ENCODE assay signal across 15 cellular contexts in genomic region chr6:12339808-12340487, GRCh38. TPM values are rescaled to one million over a fixed set of nuclear protein-coding genes. Genes with fewer than 3 reads are reported as not detected.
DNase-seq lines count a peak whose midpoint lies in the region; ATAC-seq and TF ChIP-seq lines count a peak whose summit lies in the region.
"Had no signal": no experiment of that assay in that cellular context is flagged by ENCODE, and none has a peak within 500 bp of the region (broad histone marks: within the 10 kb centered on the region; RNA-seq: fewer than 3 reads in every experiment).

No MANE protein-coding gene starts in this region.

- H3K36me3 Mint-ChIP-seq in Caco-2 (ENCODE audit: insufficient read depth, unreplicated experiment) = no peaks in the 10 kb centered on the region
- no peaks in the 10 kb centered on the region for H3K36me3 Mint-ChIP-seq in activated CD8-positive, alpha-beta T cell treated with anti-CD3 and anti-CD28 coated beads for 36 hours (ENCODE audit: low read depth)
- H3K36me3 Mint-ChIP-seq: CD4-positive, CD25-positive, alpha-beta regulatory T cell had no signal

- intact Hi-C loops in Caco-2 (cut with micrococcal nuclease; ENCODE audit: unreplicated experiment) (no loop called here), Panc1 (cut with micrococcal nuclease; ENCODE audit: unreplicated experiment) (loop anchor here (5.0 kb wide), 1 partner anchor 48 kb away; the partner anchor contains the start of gene EDN1), left colon (cut with DNase I, micrococcal nuclease) (no loop called here)
- intact Hi-C loops in activated CD8-positive, alpha-beta T cell treated with anti-CD3 and anti-CD28 coated beads for 36 hours (cut with micrococcal nuclease) = no loop called here

- TF ChIP-seq CTCF in 22Rv1 (IDR thresholded peaks at IDR 0.05) (no peak), Caco-2 (IDR thresholded peaks at IDR 0.05; ENCODE audit: insufficient read depth in 1 of 2, low read depth in 1 of 2, low read length in 1 of 2, severe bottlenecking in 1 of 2, unreplicated experiment in 1 of 2) (no peak), Panc1 (IDR thresholded peaks at IDR 0.05) (no peak), liver (IDR thresholded peaks at IDR 0.05; ENCODE audit: low read depth, low read length, missing input control) (no peak)
- TF ChIP-seq CTCF in activated CD8-positive, alpha-beta T cell treated with anti-CD3 and anti-CD28 coated beads for 36 hours (IDR thresholded peaks at IDR 0.05) = no peak

- no peaks in the 10 kb centered on the region for H3K36me3 ChIP-seq in Caco-2 (ENCODE audit: control insufficient read depth, insufficient read depth, low read length)
- H3K36me3 ChIP-seq in Panc1 (ENCODE audit: control insufficient read depth, insufficient read depth, low read length) = no peaks in the 10 kb centered on the region
- H3K36me3 ChIP-seq in liver (ENCODE audit: control insufficient read depth in 4 of 4, insufficient read depth in 3 of 4, low read depth in 1 of 4, low read length in 3 of 4) = no peaks in the 10 kb centered on the region
- H3K36me3 ChIP-seq: SJSA1 had no signal

- ATAC-seq in Panc1 = no peak
- ATAC-seq in left colon = no peak
- ATAC-seq in activated CD8-positive, alpha-beta T cell treated with anti-CD3 and anti-CD28 coated beads for 36 hours = no peak
- ATAC-seq in SK-N-SH treated with all-trans-retinoic acid at 6 μM for 48 hours = no peak

- WGBS in liver = 40% methylated on average over 12 of the region's 12 CpGs

- no peaks in the 10 kb centered on the region for H3K27me3 Mint-ChIP-seq in Caco-2 (ENCODE audit: insufficient read depth, unreplicated experiment)
- H3K27me3 Mint-ChIP-seq in activated CD8-positive, alpha-beta T cell treated with anti-CD3 and anti-CD28 coated beads for 36 hours = peaks cover 4% of the 10 kb centered on the region

- peaks cover 28% of the 10 kb centered on the region for H3K9me3 Mint-ChIP-seq in Caco-2 (ENCODE audit: unreplicated experiment)
- no peaks in the 10 kb centered on the region for H3K9me3 Mint-ChIP-seq in activated CD8-positive, alpha-beta T cell treated with anti-CD3 and anti-CD28 coated beads for 36 hours

- H3K9me3 ChIP-seq in Caco-2 (peaks cover 5% of the 10 kb centered on the region; the same call in 1 of the 2 replicates), Panc1 (ENCODE audit: control insufficient read depth, insufficient read depth, low read depth, low read length) (no peaks in the 10 kb centered on the region), liver (ENCODE audit: control insufficient read depth in 4 of 4, low read length in 3 of 4) (no peaks in the 10 kb centered on the region)
- H3K9me3 ChIP-seq: SJSA1 had no signal

- no peak overlapping the region for H3K4me3 Mint-ChIP-seq in Caco-2 (ENCODE audit: unreplicated experiment)
- no peak overlapping the region for H3K4me3 Mint-ChIP-seq in activated CD8-positive, alpha-beta T cell treated with anti-CD3 and anti-CD28 coated beads for 36 hours
- H3K4me3 Mint-ChIP-seq: CD4-positive, CD25-positive, alpha-beta regulatory T cell had no signal

- peaks cover 31% of the 10 kb centered on the region for H3K4me1 Mint-ChIP-seq in Caco-2 (ENCODE audit: low read depth, unreplicated experiment)
- H3K4me1 Mint-ChIP-seq in activated CD8-positive, alpha-beta T cell treated with anti-CD3 and anti-CD28 coated beads for 36 hours (ENCODE audit: low read depth) = no peaks in the 10 kb centered on the region
- H3K4me1 Mint-ChIP-seq: CD4-positive, CD25-positive, alpha-beta regulatory T cell had no signal

- TF ChIP-seq RAD21 in liver (IDR thresholded peaks at IDR 0.05) = peak; percentile 44 to 50

- in situ Hi-C loops in Panc1 (cut with HindIII; ENCODE audit: low pct_unique_long_range_greater_than_20kb, low sequenced_read_pairs) = no loop called here

- POLR2A ChIA-PET in Caco-2 (lab: Charles Lee) (no interaction called here), Panc1 (lab: Charles Lee) (no interaction called here)
- POLR2A ChIA-PET in activated CD8-positive, alpha-beta T cell treated with anti-CD3 and anti-CD28 coated beads for 36 hours (lab: Charles Lee) = no interaction called here

- BruUV-seq in Caco-2 (replicated peaks; lab: Mats Ljungman, UMichigan) = no TSS peak
- BruUV-seq in Panc1 (replicated peaks; lab: Mats Ljungman, UMichigan) = no TSS peak

- H3K4me1 ChIP-seq in Caco-2 (peaks cover 36% of the 10 kb centered on the region), Panc1 (ENCODE audit: control insufficient read depth, insufficient read depth, low read length) (peaks cover 55% of the 10 kb centered on the region), liver (ENCODE audit: control insufficient read depth in 4 of 4, insufficient read depth in 4 of 4, low read length in 3 of 4) (peaks cover 30 to 83% (median 69%) of the 10 kb centered on the region in 4 donors)

- H3K4me3 ChIP-seq in Caco-2 (ENCODE audit: low read depth, low read length) (no peak overlapping the region), Panc1 (ENCODE audit: low read depth in 2 of 2, low read length in 2 of 2) (no peak overlapping the region), liver (ENCODE audit: low read depth in 1 of 3, low read length in 3 of 3) (no peak overlapping the region)
- H3K4me3 ChIP-seq: SJSA1 had no signal

- DNase-seq in Caco-2 (no peak), Panc1 (ENCODE audit: low read depth, low spot score) (no peak), left colon (no peak)
- DNase-seq in activated CD8-positive, alpha-beta T cell treated with anti-CD3 and anti-CD28 coated beads for 36 hours = no peak
- DNase-seq: ACHN; AML-193; CD4-positive, CD25-positive, alpha-beta regulatory T cell; H7; NCI-H510A treated with DMSO at 0.1 percent for 48 hours; NK-92 treated with Interleukin-12 subunit alpha and Interleukin-12 subunit beta, amount 100 ng/mL, for 24 hours had no signal

- H3K9ac ChIP-seq in liver (ENCODE audit: low read depth in 1 of 2, low read length in 2 of 2) = no peak overlapping the region

- CTCF ChIA-PET in Caco-2 (lab: Charles Lee) (no interaction called here), Panc1 (lab: Charles Lee) (no interaction called here)
- CTCF ChIA-PET in activated CD8-positive, alpha-beta T cell treated with anti-CD3 and anti-CD28 coated beads for 36 hours (lab: Charles Lee) = no interaction called here

- H3K27ac Mint-ChIP-seq in Caco-2 (ENCODE audit: unreplicated experiment) = peak overlapping the region; percentile 62
- H3K27ac Mint-ChIP-seq in activated CD8-positive, alpha-beta T cell treated with anti-CD3 and anti-CD28 coated beads for 36 hours = no peak overlapping the region
- H3K27ac Mint-ChIP-seq: CD4-positive, CD25-positive, alpha-beta regulatory T cell had no signal

- H3K27ac ChIP-seq in 22Rv1 (peak overlapping the region; percentile 96; the same call in 1 of the 2 replicates), Panc1 (ENCODE audit: low read length) (peak overlapping the region; percentile 98), liver (ENCODE audit: low read depth in 1 of 2, low read length in 2 of 2) (peak overlapping the region; percentile 32 to 69)
- H3K27ac ChIP-seq: SJSA1 had no signal

- no peaks in the 10 kb centered on the region for H3K27me3 ChIP-seq in Caco-2 (replicated peaks; ENCODE audit: control insufficient read depth, insufficient read depth, low read length)
- H3K27me3 ChIP-seq in Panc1 (ENCODE audit: control insufficient read depth, insufficient read depth, low read length) = no peaks in the 10 kb centered on the region
- no peaks in the 10 kb centered on the region for H3K27me3 ChIP-seq in liver (ENCODE audit: control insufficient read depth in 4 of 4, insufficient read depth in 4 of 4, low read length in 3 of 4)
- H3K27me3 ChIP-seq: SJSA1 had no signal

TF ChIP-seq in liver, 16 proteins besides CTCF, POLR2A, EP300 and RAD21 (continues in another document):
- TF ChIP-seq TAF1 (conservative IDR thresholded peaks at IDR 0.05) = no peak
- no peak for TF ChIP-seq HNF4G (IDR thresholded peaks at IDR 0.05)
- TF ChIP-seq, protein P1, sequence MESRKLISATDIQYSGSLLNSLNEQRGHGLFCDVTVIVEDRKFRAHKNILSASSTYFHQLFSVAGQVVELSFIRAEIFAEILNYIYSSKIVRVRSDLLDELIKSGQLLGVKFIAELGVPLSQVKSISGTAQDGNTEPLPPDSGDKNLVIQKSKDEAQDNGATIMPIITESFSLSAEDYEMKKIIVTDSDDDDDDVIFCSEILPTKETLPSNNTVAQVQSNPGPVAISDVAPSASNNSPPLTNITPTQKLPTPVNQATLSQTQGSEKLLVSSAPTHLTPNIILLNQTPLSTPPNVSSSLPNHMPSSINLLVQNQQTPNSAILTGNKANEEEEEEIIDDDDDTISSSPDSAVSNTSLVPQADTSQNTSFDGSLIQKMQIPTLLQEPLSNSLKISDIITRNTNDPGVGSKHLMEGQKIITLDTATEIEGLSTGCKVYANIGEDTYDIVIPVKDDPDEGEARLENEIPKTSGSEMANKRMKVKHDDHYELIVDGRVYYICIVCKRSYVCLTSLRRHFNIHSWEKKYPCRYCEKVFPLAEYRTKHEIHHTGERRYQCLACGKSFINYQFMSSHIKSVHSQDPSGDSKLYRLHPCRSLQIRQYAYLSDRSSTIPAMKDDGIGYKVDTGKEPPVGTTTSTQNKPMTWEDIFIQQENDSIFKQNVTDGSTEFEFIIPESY (IDR thresholded peaks at IDR 0.05) = peak; percentile 32
- peak in 1 of 2 donors; percentile 55 for TF ChIP-seq EGR1 (IDR thresholded peaks at IDR 0.05; ENCODE audit: low read depth in 2 of 2)

TF ChIP-seq in SK-N-SH treated with all-trans-retinoic acid at 6 μM for 48 hours, 23 proteins besides CTCF, POLR2A, EP300 and RAD21 (continues in another document):
- no peak for TF ChIP-seq ZNF565 (CRISPR knock-in tag; conservative IDR thresholded peaks at IDR 0.05; ENCODE audit: low read depth)
- TF ChIP-seq ARNTL (CRISPR knock-in tag; IDR thresholded peaks at IDR 0.05; ENCODE audit: borderline replicate concordance, low read depth) = no peak
- no peak for TF ChIP-seq ESRRG (CRISPR knock-in tag; IDR thresholded peaks at IDR 0.05)
- no peak for TF ChIP-seq ISL1 (CRISPR knock-in tag; IDR thresholded peaks at IDR 0.05)
- TF ChIP-seq GLIS3 (CRISPR knock-in tag; IDR thresholded peaks at IDR 0.05) = no peak
- TF ChIP-seq, protein P2, sequence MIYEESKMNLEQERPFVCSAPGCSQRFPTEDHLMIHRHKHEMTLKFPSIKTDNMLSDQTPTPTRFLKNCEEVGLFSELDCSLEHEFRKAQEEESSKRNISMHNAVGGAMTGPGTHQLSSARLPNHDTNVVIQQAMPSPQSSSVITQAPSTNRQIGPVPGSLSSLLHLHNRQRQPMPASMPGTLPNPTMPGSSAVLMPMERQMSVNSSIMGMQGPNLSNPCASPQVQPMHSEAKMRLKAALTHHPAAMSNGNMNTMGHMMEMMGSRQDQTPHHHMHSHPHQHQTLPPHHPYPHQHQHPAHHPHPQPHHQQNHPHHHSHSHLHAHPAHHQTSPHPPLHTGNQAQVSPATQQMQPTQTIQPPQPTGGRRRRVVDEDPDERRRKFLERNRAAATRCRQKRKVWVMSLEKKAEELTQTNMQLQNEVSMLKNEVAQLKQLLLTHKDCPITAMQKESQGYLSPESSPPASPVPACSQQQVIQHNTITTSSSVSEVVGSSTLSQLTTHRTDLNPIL (CRISPR knock-in tag; IDR thresholded peaks at IDR 0.05; ENCODE audit: low read depth) = no peak

RNA-seq across cellular contexts. Expression of gene EDN1, which starts 49.8 kb away (rescaled TPM):
- total RNA-seq in Caco-2 (2022) = 13.5 and 14.0 TPM in 2 replicates
- 15.1 TPM for total RNA-seq in Panc1 (2021; ENCODE audit: unreplicated experiment)
- polyA plus RNA-seq in Panc1 (2012; ENCODE audit: insufficient read length) = 18.0 TPM
- total RNA-seq in liver = under 1 TPM; 0.70 to 0.84 TPM
- 1 to 10 TPM; 1.2 TPM for polyA plus RNA-seq in liver
- total RNA-seq in left colon = 10 to 100 TPM; 16.8 to 24.8 TPM
- total RNA-seq in activated CD8-positive, alpha-beta T cell treated with anti-CD3 and anti-CD28 coated beads for 36 hours = under 1 TPM in 1 of 2 experiments, not detected in 1; 0.14 TPM
- total RNA-seq: OCI-LY7 had no signal
- polyA plus RNA-seq: CD4-positive, CD25-positive, alpha-beta regulatory T cell had no signal
